In genomic region chr11:106021967-106022794, GRCh38 we compare ENCODE assay signal across 8 cellular contexts. TPM values are rescaled to one million over a fixed set of nuclear protein-coding genes. Genes with fewer than 3 reads are reported as not detected.
DNase-seq lines count a peak whose midpoint lies in the region; ATAC-seq and TF ChIP-seq lines count a peak whose summit lies in the region.

TSS of gene MSANTD4 (minus strand) at chr11:106022240. CDS start at chr11:106010917, 11,323 bp downstream.

- peaks cover 3% of the 10 kb centered on the region for H3K27me3 Mint-ChIP-seq in activated CD4-positive, alpha-beta memory T cell treated with anti-CD3 and anti-CD28 coated beads for 36 hours

- TF ChIP-seq CTCF in dorsolateral prefrontal cortex (IDR thresholded peaks at IDR 0.05 in 54 of 56, conservative IDR thresholded peaks at IDR 0.05 in 2 of 56; ENCODE audit: low read depth in 1 of 56, partially characterized antibody in 56 of 56) (peak in 35 of 56 donors; percentile 5 to 65 (median 28)), liver (IDR thresholded peaks at IDR 0.05; ENCODE audit: low read depth, low read length, missing input control) (peak; percentile 11)

- H3K4me3 ChIP-seq in dorsolateral prefrontal cortex: peak within 1 kb of the TSS; percentile 61 to 100 (median 93)
- peak within 1 kb of the TSS; percentile 70 to 97 (median 96) for H3K4me3 ChIP-seq in liver (ENCODE audit: low read depth in 1 of 3, low read length in 3 of 3)

- intact Hi-C loops in activated CD4-positive, alpha-beta memory T cell treated with anti-CD3 and anti-CD28 coated beads for 36 hours (cut with micrococcal nuclease): loop anchor here (1.0 to 5.0 kb wide), 8 partner anchors 9 to 1820 kb away; partner anchors contain the start of genes AASDHPPT, ALKBH8, CWF19L2 and KBTBD3
- intact Hi-C loops in dorsolateral prefrontal cortex (cut with DNase I): loop anchor here (2.0 to 5.0 kb wide), 3 partner anchors 55 to 85 kb away; partner anchors contain the start of genes AASDHPPT (in 2 of the 2) and KBTBD3 (in 2 of the 2)

- H3K9me3 ChIP-seq in liver (ENCODE audit: control insufficient read depth in 4 of 4, low read length in 3 of 4): no peaks in the 10 kb centered on the region

- no peak within 1 kb of the TSS for H3K9ac ChIP-seq in liver (ENCODE audit: low read depth in 1 of 2, low read length in 2 of 2)

- H3K36me3 Mint-ChIP-seq in activated CD4-positive, alpha-beta memory T cell treated with anti-CD3 and anti-CD28 coated beads for 36 hours: peaks cover 9% of the 10 kb centered on the region

- CTCF ChIA-PET in activated CD4-positive, alpha-beta memory T cell treated with anti-CD3 and anti-CD28 coated beads for 36 hours (lab: Charles Lee): no interaction called here

- POLR2A ChIA-PET in activated CD4-positive, alpha-beta memory T cell treated with anti-CD3 and anti-CD28 coated beads for 36 hours (lab: Charles Lee): no interaction called here

- H3K27ac ChIP-seq in dorsolateral prefrontal cortex: peak within 1 kb of the TSS; percentile 56 to 96 (median 90)
- peak within 1 kb of the TSS in 1 of 2 donors; percentile 46 for H3K27ac ChIP-seq in liver (ENCODE audit: low read depth in 1 of 2, low read length in 2 of 2)

- WGBS in liver: 1% methylated on average over 48 of the region's 48 CpGs

- H3K4me1 ChIP-seq in liver (ENCODE audit: control insufficient read depth in 4 of 4, insufficient read depth in 4 of 4, low read length in 3 of 4): peaks cover 2 to 15% (median 8%) of the 10 kb centered on the region in 4 donors

- ATAC-seq in GM19395 (IDR thresholded peaks at IDR 0.05; ENCODE audit: unreplicated experiment): peak; percentile 98
- ATAC-seq in HG03565 (IDR thresholded peaks at IDR 0.05; ENCODE audit: unreplicated experiment): peak; percentile 96

- DNase-seq in C1 segment of cervical spinal cord (lab: John Stamatoyannopoulos, UW): peak; percentile 84 to 100 (median 98)
- DNase-seq in NCI-H82 treated with DMSO at 0.1 percent for 48 hours (lab: John Stamatoyannopoulos, UW; ENCODE audit: unreplicated experiment): peak; percentile 90
- peak; percentile 99 for DNase-seq in activated CD4-positive, alpha-beta memory T cell treated with anti-CD3 and anti-CD28 coated beads for 36 hours
- peak; percentile 99 to 100 (median 100) for DNase-seq in dorsolateral prefrontal cortex
- DNase-seq in stimulated activated CD4-positive, alpha-beta T cell treated with anti-CD3 and anti-CD28 coated beads, Interleukin-4, amount 100 ng/mL, for 24 hours: peak; percentile 99

- H3K27ac Mint-ChIP-seq in activated CD4-positive, alpha-beta memory T cell treated with anti-CD3 and anti-CD28 coated beads for 36 hours: peak within 1 kb of the TSS; percentile 87

- no peaks in the 10 kb centered on the region for H3K36me3 ChIP-seq in liver (ENCODE audit: control insufficient read depth in 4 of 4, insufficient read depth in 3 of 4, low read depth in 1 of 4, low read length in 3 of 4)

- peak within 1 kb of the TSS; percentile 85 for H3K4me3 Mint-ChIP-seq in activated CD4-positive, alpha-beta memory T cell treated with anti-CD3 and anti-CD28 coated beads for 36 hours

- peak in 1 of 2 donors; percentile 22 for TF ChIP-seq RAD21 in liver (IDR thresholded peaks at IDR 0.05)

- H3K4me1 Mint-ChIP-seq in activated CD4-positive, alpha-beta memory T cell treated with anti-CD3 and anti-CD28 coated beads for 36 hours (ENCODE audit: low read depth): peaks cover 40% of the 10 kb centered on the region

- H3K27me3 ChIP-seq in dorsolateral prefrontal cortex (no peaks in the 10 kb centered on the region), liver (ENCODE audit: control insufficient read depth in 4 of 4, insufficient read depth in 4 of 4, low read length in 3 of 4) (no peaks in the 10 kb centered on the region)

- peaks cover 4% of the 10 kb centered on the region for H3K9me3 Mint-ChIP-seq in activated CD4-positive, alpha-beta memory T cell treated with anti-CD3 and anti-CD28 coated beads for 36 hours

TF ChIP-seq in liver, 16 proteins besides CTCF, POLR2A, EP300 and RAD21:
- TF ChIP-seq, protein P1, sequence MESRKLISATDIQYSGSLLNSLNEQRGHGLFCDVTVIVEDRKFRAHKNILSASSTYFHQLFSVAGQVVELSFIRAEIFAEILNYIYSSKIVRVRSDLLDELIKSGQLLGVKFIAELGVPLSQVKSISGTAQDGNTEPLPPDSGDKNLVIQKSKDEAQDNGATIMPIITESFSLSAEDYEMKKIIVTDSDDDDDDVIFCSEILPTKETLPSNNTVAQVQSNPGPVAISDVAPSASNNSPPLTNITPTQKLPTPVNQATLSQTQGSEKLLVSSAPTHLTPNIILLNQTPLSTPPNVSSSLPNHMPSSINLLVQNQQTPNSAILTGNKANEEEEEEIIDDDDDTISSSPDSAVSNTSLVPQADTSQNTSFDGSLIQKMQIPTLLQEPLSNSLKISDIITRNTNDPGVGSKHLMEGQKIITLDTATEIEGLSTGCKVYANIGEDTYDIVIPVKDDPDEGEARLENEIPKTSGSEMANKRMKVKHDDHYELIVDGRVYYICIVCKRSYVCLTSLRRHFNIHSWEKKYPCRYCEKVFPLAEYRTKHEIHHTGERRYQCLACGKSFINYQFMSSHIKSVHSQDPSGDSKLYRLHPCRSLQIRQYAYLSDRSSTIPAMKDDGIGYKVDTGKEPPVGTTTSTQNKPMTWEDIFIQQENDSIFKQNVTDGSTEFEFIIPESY (IDR thresholded peaks at IDR 0.05): peak; percentile 20
- TF ChIP-seq EGR1 (IDR thresholded peaks at IDR 0.05; ENCODE audit: low read depth in 2 of 2) (peak in 1 of 2 donors; percentile 51), GABPA (IDR thresholded peaks at IDR 0.05 in 1 of 2, conservative IDR thresholded peaks at IDR 0.05 in 1 of 2) (peak; percentile 77 to 93), REST (IDR thresholded peaks at IDR 0.05) (peak; percentile 23), YY1 (IDR thresholded peaks at IDR 0.05) (peak; percentile 79), RXRA (IDR thresholded peaks at IDR 0.05) (peak; percentile 79 to 92), TAF1 (conservative IDR thresholded peaks at IDR 0.05) (no peak), NR2F2 (IDR thresholded peaks at IDR 0.05) (peak; percentile 96), JUND (IDR thresholded peaks at IDR 0.05) (peak; percentile 84 to 90), HNF4A (conservative IDR thresholded peaks at IDR 0.05) (peak in 1 of 2 donors; percentile 72), HNF4G (IDR thresholded peaks at IDR 0.05) (no peak), FOXA2 (IDR thresholded peaks at IDR 0.05) (no peak), MAX (IDR thresholded peaks at IDR 0.05) (peak; percentile 47), SP1 (IDR thresholded peaks at IDR 0.05) (peak; percentile 96), FOXA1 (IDR thresholded peaks at IDR 0.05) (no peak)
- TF ChIP-seq, protein P2, sequence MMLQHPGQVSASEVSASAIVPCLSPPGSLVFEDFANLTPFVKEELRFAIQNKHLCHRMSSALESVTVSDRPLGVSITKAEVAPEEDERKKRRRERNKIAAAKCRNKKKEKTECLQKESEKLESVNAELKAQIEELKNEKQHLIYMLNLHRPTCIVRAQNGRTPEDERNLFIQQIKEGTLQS (IDR thresholded peaks at IDR 0.05): no peak

RNA-seq across cellular contexts. Expression of gene MSANTD4, which starts in this region (rescaled TPM):
- 10 to 100 TPM; 11.4 to 13.1 TPM for total RNA-seq in activated CD4-positive, alpha-beta memory T cell treated with anti-CD3 and anti-CD28 coated beads for 36 hours
- 10 to 100 TPM; 40.4 to 82.2 (median 55.3) TPM for total RNA-seq in dorsolateral prefrontal cortex
- 1 to 10 TPM; 6.8 to 8.7 TPM for total RNA-seq in liver
- polyA plus RNA-seq in liver: 1 to 10 TPM; 2.1 to 4.6 TPM
